ENCODE assay signal across 1 cellular context in the genomic region with DNA sequence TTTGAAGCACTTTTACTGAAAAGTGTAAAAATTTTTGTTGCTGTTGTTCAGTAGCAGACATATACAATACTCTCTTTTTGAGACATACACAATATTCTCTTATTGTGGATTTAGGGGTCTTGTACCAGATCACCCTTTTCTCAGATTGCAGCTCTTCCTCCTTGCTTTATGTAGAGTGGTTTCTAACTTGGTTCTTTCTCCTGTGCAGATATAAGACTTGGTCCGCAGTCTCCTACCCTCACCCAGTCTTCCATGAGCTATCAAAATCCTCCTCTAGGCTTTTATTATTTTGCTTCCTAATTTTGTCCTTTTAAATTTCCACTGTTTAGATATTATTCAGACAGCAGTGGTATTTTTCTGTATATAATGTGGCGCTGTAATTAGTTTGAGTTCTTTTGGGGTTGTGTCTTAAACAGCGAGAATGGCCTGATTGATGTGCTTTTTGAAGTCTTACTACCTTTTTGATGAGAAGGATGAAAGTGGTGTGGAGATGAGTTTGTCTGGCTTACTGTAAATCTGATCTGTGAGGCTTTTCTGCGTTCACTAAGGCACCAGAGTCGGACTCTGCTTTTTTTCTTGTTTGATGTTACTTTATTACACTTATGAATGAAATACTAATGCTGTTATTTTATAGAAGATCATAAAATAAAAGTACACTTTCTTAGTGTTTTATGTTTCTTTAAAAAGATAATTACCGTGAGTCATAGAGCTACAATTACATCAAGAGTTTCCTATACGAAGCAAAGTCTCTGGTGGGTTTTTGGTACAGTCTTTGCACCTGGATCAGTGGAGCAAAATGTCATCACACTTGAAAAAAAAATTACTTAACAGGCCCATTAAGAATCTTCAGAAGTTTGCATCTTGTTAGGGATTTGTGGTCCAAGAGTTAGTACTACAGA.
TF ChIP-seq lines count a peak whose summit lies in the region.

No MANE protein-coding gene starts in this region.

TF ChIP-seq in SK-N-SH, 30 proteins besides CTCF, POLR2A, EP300 and RAD21:
- TF ChIP-seq JUND (IDR thresholded peaks at IDR 0.05) = no peak
